In the genomic region with DNA sequence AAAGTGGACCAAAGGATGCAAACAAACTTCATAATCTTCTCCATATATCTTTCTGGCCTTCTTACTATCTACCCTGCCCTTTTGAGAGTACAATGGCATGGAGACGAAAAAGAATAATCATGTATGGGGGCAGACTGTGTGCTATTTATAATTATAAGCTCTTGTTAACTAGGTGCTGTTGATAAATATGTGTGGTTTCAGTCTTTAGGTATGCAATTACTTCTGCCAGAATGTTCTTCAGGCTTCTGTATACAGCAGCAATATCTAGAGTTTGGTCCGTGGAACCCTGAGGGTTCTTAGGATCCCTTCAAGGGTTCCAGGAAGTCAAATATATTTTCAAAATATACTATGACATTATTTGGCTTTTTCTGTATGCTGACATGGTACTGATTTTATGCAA, we compare ENCODE assay signal across 19 cellular contexts. TPM values are rescaled to one million over a fixed set of nuclear protein-coding genes. Genes with fewer than 3 reads are reported as not detected.
DNase-seq lines count a peak whose midpoint lies in the region; ATAC-seq and TF ChIP-seq lines count a peak whose summit lies in the region.
"Had no signal": no experiment of that assay in that cellular context is flagged by ENCODE, and none has a peak within 500 bp of the region (broad histone marks: within the 10 kb centered on the region; RNA-seq: fewer than 3 reads in every experiment).

No MANE protein-coding gene starts in this region.

- peaks cover 0 to 37% (median 0%) of the 10 kb centered on the region in 9 donors for H3K4me1 ChIP-seq in heart right ventricle
- no peaks in the 10 kb centered on the region for H3K4me1 ChIP-seq in foreskin keratinocyte
- H3K4me1 ChIP-seq: A549, Caco-2 had no signal

- DNase-seq in Right ventricle myocardium superior (no peak), Right ventricle myocardium inferior (ENCODE audit: missing footprints) (no peak), heart right ventricle (no peak), left cardiac atrium (no peak), left ventricle myocardium superior (no peak), cardiac septum (ENCODE audit: low spot score) (no peak), foreskin keratinocyte (no peak)
- DNase-seq: AML-193; Caco-2; Calu3; CD4-positive, alpha-beta T cell; CD8-positive, alpha-beta T cell; DMS79 treated with DMSO at 0.1 percent for 48 hours; GF-D8 had no signal

- no peaks in the 10 kb centered on the region for H3K9me3 ChIP-seq in heart right ventricle
- H3K9me3 ChIP-seq: A549; BLaER1 treated with 17β-estradiol and CSF1 and Interleukin-3, amounts not matched to agents 10 nM and 100 nM; Caco-2 had no signal

- WGBS in heart right ventricle, 2 donors = 39 to 60% methylated on average over 2 of the region's 2 CpGs

- H3K27ac ChIP-seq in heart right ventricle = peak overlapping the region in 9 of 10 donors; percentile 12 to 81 (median 70)
- no peak overlapping the region for H3K27ac ChIP-seq in foreskin keratinocyte
- H3K27ac ChIP-seq: 22Rv1; A549; BLaER1 treated with 17β-estradiol and CSF1 and Interleukin-3, amounts not matched to agents 10 nM and 100 nM; C4-2B had no signal

- no peaks in the 10 kb centered on the region for H3K36me3 ChIP-seq in heart right ventricle
- H3K36me3 ChIP-seq: BLaER1 treated with 17β-estradiol and CSF1 and Interleukin-3, amounts not matched to agents 10 nM and 100 nM had no signal

- ATAC-seq in Right ventricle myocardium superior (ENCODE audit: poor library complexity) (peak; percentile 26), Right ventricle myocardium inferior (no peak), heart right ventricle (peak in 6 of 8 donors; percentile 13 to 73 (median 52)), left cardiac atrium (no peak), left ventricle myocardium superior (peak; percentile 64), foreskin keratinocyte (no peak)
- ATAC-seq: A549; CD8-positive, alpha-beta T cell had no signal

- H3K4me3 ChIP-seq in heart right ventricle = no peak overlapping the region
- H3K4me3 ChIP-seq: A549; BLaER1 treated with 17β-estradiol and CSF1 and Interleukin-3, amounts not matched to agents 10 nM and 100 nM had no signal

- no peaks in the 10 kb centered on the region for H3K27me3 ChIP-seq in heart right ventricle
- H3K27me3 ChIP-seq in foreskin keratinocyte = no peaks in the 10 kb centered on the region
- H3K27me3 ChIP-seq: BLaER1 treated with 17β-estradiol and CSF1 and Interleukin-3, amounts not matched to agents 10 nM and 100 nM had no signal

- TF ChIP-seq CTCF in heart right ventricle (IDR thresholded peaks at IDR 0.05) = no peak
- no peak for TF ChIP-seq CTCF in foreskin keratinocyte (conservative IDR thresholded peaks at IDR 0.05)

- intact Hi-C loops in Right ventricle myocardium superior (cut with DNase I) (no loop called here), Right ventricle myocardium inferior (cut with DNase I) (no loop called here), heart right ventricle (cut with DNase I) (no loop called here), left cardiac atrium (cut with DNase I) (loop anchor here in 1 of 2 donors (10.0 kb wide), 1 partner anchor 289 kb away; no protein-coding TSS in a partner anchor), left ventricle myocardium superior (cut with micrococcal nuclease) (loop anchor here (5.0 kb wide), 1 partner anchor 286 kb away; no protein-coding TSS in a partner anchor), cardiac septum (cut with DNase I) (no loop called here)

RNA-seq across cellular contexts. Expression of gene PRR16, which starts 20.5 kb away (rescaled TPM):
- total RNA-seq in Right ventricle myocardium superior (14.2 TPM), Right ventricle myocardium inferior (12.7 TPM), heart right ventricle (10 to 100 TPM in 6 of 10 donors, 1 to 10 TPM in 4; 5.6 to 22.9 (median 11.7) TPM), left cardiac atrium (1 to 10 TPM; 4.7 to 4.8 TPM), left ventricle myocardium superior (12.9 TPM), cardiac septum (18.1 TPM), foreskin keratinocyte (0.07 TPM in 1 of 2 replicates, not detected in the other)
- polyA plus RNA-seq in heart right ventricle (1 to 10 TPM; 5.3 to 6.1 TPM), foreskin keratinocyte (not detected in 2 replicates)
- total RNA-seq: B cell; Caco-2; CD4-positive, alpha-beta T cell; CD8-positive, alpha-beta T cell had no signal

Comparison
In these comparisons a context has a peak if more than half of its experiments do, and no peak if none do; other contexts are left out.
1. ATAC-seq: peak in Right ventricle myocardium superior (single experiment), heart right ventricle (6 of 8) and left ventricle myocardium superior (single experiment); none in Right ventricle myocardium inferior (single experiment), left cardiac atrium (0 of 2) and foreskin keratinocyte (single experiment).